1 cellular context compared by ENCODE assay signal in genomic region chr3:152051501-152052404, GRCh38.
TF ChIP-seq lines count a peak whose summit lies in the region.

No MANE protein-coding gene starts in this region.

TF ChIP-seq in SK-N-SH, 30 proteins besides CTCF, POLR2A, EP300 and RAD21 (continued from another document):
- TF ChIP-seq PBX3 (IDR thresholded peaks at IDR 0.05) (no peak), USF2 (IDR thresholded peaks at IDR 0.05; ENCODE audit: borderline replicate concordance, low read depth, low read length) (no peak), TAF1 (IDR thresholded peaks at IDR 0.05; ENCODE audit: borderline replicate concordance, low read depth, low read length) (no peak), MEF2A (IDR thresholded peaks at IDR 0.05; ENCODE audit: borderline replicate concordance, low read depth) (no peak), GATA2 (CRISPR knock-in tag; IDR thresholded peaks at IDR 0.05) (no peak), FOXJ3 (CRISPR knock-in tag; IDR thresholded peaks at IDR 0.05) (no peak), NFIC (IDR thresholded peaks at IDR 0.05; ENCODE audit: borderline replicate concordance) (no peak), ELF1 (IDR thresholded peaks at IDR 0.05) (no peak)
